Comparison of ENCODE assay signal across 8 cellular contexts in the genomic region with DNA sequence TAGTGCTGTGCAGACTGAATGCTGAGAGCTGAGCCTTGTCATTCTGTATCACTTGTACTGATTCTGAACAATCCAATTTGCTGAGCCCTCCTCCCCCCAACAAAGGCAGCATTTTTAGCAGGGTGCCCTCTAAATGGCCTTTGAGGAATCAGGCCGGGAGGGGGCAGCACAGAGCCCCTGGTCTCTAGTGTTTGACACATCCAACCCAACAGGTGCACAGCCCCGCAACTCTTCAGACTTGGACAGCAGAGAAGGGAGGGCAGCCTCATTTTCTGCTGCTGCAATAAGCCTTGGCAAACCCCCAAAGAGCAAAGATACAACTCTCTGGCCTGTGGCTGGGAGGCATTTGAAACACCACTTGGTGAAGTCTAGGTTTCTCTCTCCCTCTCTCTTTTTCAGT. TPM values are rescaled to one million over a fixed set of nuclear protein-coding genes. Genes with fewer than 3 reads are reported as not detected.
A peak's percentile ranks its signal among the peaks of the same experiment; 100 is the strongest.
DNase-seq lines count a peak whose midpoint lies in the region; ATAC-seq and TF ChIP-seq lines count a peak whose summit lies in the region.

No MANE protein-coding gene starts in this region.

- no peak for ATAC-seq in activated CD4-positive, CD25-positive, alpha-beta regulatory T cell treated with anti-CD3 and anti-CD28 coated beads, Interleukin-2, amount 50 U/mL, for 24 hours
- ATAC-seq in activated B cell treated with CpG ODN at 0.5 μM for 24 hours (ENCODE audit: low read depth), result peak; percentile 62
- peak in 1 of 2 donors; percentile 44 for ATAC-seq in naive thymus-derived CD8-positive, alpha-beta T cell
- peak; percentile 43 to 50 for ATAC-seq in upper lobe of left lung (ENCODE audit: low FRiP score in 2 of 2)
- no peak for ATAC-seq in HG03095 (IDR thresholded peaks at IDR 0.05; ENCODE audit: unreplicated experiment)

- no peak for TF ChIP-seq EP300 in upper lobe of left lung (IDR thresholded peaks at IDR 0.05)

- no peak overlapping the region for H3K4me3 Mint-ChIP-seq in activated B cell treated with CpG ODN at 0.5 μM for 24 hours
- H3K4me3 Mint-ChIP-seq in naive thymus-derived CD8-positive, alpha-beta T cell, result no peak overlapping the region

- no peaks in the 10 kb centered on the region for H3K27me3 Mint-ChIP-seq in activated B cell treated with CpG ODN at 0.5 μM for 24 hours
- H3K27me3 Mint-ChIP-seq in naive thymus-derived CD8-positive, alpha-beta T cell, result peaks cover 0 to 4% (median 0%) of the 10 kb centered on the region in 5 donors

- TF ChIP-seq CTCF in activated B cell treated with CpG ODN at 0.5 μM for 24 hours (IDR thresholded peaks at IDR 0.05) (no peak), upper lobe of left lung (IDR thresholded peaks at IDR 0.05) (peak in 5 of 6 experiments; percentile 9 to 34 (median 26))

- no peaks in the 10 kb centered on the region for H3K36me3 ChIP-seq in upper lobe of left lung

- no peaks in the 10 kb centered on the region for H3K9me3 Mint-ChIP-seq in activated B cell treated with CpG ODN at 0.5 μM for 24 hours
- no peaks in the 10 kb centered on the region for H3K9me3 Mint-ChIP-seq in naive thymus-derived CD8-positive, alpha-beta T cell

- intact Hi-C loops in activated B cell treated with CpG ODN at 0.5 μM for 24 hours (cut with micrococcal nuclease), result loop anchor here (1.0 kb wide), 1 partner anchor 110 kb away; no protein-coding TSS in a partner anchor

- no peaks in the 10 kb centered on the region for H3K36me3 Mint-ChIP-seq in activated B cell treated with CpG ODN at 0.5 μM for 24 hours (ENCODE audit: low read depth)
- no peaks in the 10 kb centered on the region for H3K36me3 Mint-ChIP-seq in naive thymus-derived CD8-positive, alpha-beta T cell

- POLR2A ChIA-PET in activated B cell treated with CpG ODN at 0.5 μM for 24 hours (lab: Charles Lee), result no interaction called here
- POLR2A ChIA-PET in naive thymus-derived CD8-positive, alpha-beta T cell (lab: Charles Lee), result no interaction called here

- CTCF ChIA-PET in activated B cell treated with CpG ODN at 0.5 μM for 24 hours (lab: Charles Lee), result interaction anchor here (0.9 to 1.4 kb wide), 2 partner anchors 12 to 15 kb away, joined by 4 read pairs; no protein-coding TSS in a partner anchor

- no peak overlapping the region for H3K4me3 ChIP-seq in upper lobe of left lung

- no peak overlapping the region for H3K27ac Mint-ChIP-seq in activated B cell treated with CpG ODN at 0.5 μM for 24 hours
- H3K27ac Mint-ChIP-seq in naive thymus-derived CD8-positive, alpha-beta T cell, result peak overlapping the region in 1 of 10 donors; percentile 49

- H3K27ac ChIP-seq in upper lobe of left lung, result no peak overlapping the region

- no peaks in the 10 kb centered on the region for H3K4me1 ChIP-seq in upper lobe of left lung

- H3K9me3 ChIP-seq in upper lobe of left lung, result no peaks in the 10 kb centered on the region

- peak; percentile 1 to 14 (median 2) for DNase-seq in activated CD4-positive, CD25-positive, alpha-beta regulatory T cell (lab: John Stamatoyannopoulos, UW)
- DNase-seq in HuH-7 (ENCODE audit: low spot score), result peak; percentile 31
- peak; percentile 16 for DNase-seq in activated B cell treated with CpG ODN at 0.5 μM for 24 hours
- peak; percentile 10 for DNase-seq in effector CD8-positive, alpha-beta T cell (lab: John Stamatoyannopoulos, UW)
- DNase-seq in naive thymus-derived CD8-positive, alpha-beta T cell, result peak in 8 of 10 donors; percentile 6 to 64 (median 20)
- DNase-seq in upper lobe of left lung, result peak in 1 of 2 donors; percentile 47

- H3K27me3 ChIP-seq in upper lobe of left lung, result no peaks in the 10 kb centered on the region

- WGBS in upper lobe of left lung, 2 donors, result 25% methylated on average over 2 of the region's 2 CpGs; no CpG with 5 or more reads in 1 of the 2 donors

- H3K4me1 Mint-ChIP-seq in activated B cell treated with CpG ODN at 0.5 μM for 24 hours, result peaks cover 8% of the 10 kb centered on the region
- peaks cover 0 to 2% (median under 1%) of the 10 kb centered on the region in 4 donors for H3K4me1 Mint-ChIP-seq in naive thymus-derived CD8-positive, alpha-beta T cell

- TF ChIP-seq POLR2A in upper lobe of left lung (IDR thresholded peaks at IDR 0.05), result no peak

RNA-seq across cellular contexts. Expression of a gene that starts 3.4 kb away (rescaled TPM):
- total RNA-seq in activated B cell treated with CpG ODN at 0.5 μM for 24 hours (not detected in 2 replicates), upper lobe of left lung (not detected)
- not detected for total RNA-seq in naive thymus-derived CD8-positive, alpha-beta T cell
- polyA plus RNA-seq in naive thymus-derived CD8-positive, alpha-beta T cell, result not detected

RNA-seq across cellular contexts. Expression of a gene that starts 54.1 kb away (rescaled TPM):
- total RNA-seq in activated B cell treated with CpG ODN at 0.5 μM for 24 hours, result 0.18 and 0.51 TPM in 2 replicates
- under 1 TPM in 1 of 2 experiments, not detected in 1; 0.23 TPM for total RNA-seq in naive thymus-derived CD8-positive, alpha-beta T cell
- polyA plus RNA-seq in naive thymus-derived CD8-positive, alpha-beta T cell, result under 1 TPM in 2 of 3 donors, not detected in 1; 0.73 to 0.95 TPM
- 1 to 10 TPM; 1.0 to 3.3 (median 1.6) TPM for total RNA-seq in upper lobe of left lung

Comparison
In these comparisons a context has a peak if more than half of its experiments do, and no peak if none do; other contexts are left out.
1. ATAC-seq: peak in activated B cell treated with CpG ODN at 0.5 μM for 24 hours (single experiment) and upper lobe of left lung (2 of 2); none in activated CD4-positive, CD25-positive, alpha-beta regulatory T cell treated with anti-CD3 and anti-CD28 coated beads, Interleukin-2, amount 50 U/mL, for 24 hours (0 of 2) and HG03095 (single experiment).